Comparison of ENCODE assay signal across 18 cellular contexts in the genomic region with DNA sequence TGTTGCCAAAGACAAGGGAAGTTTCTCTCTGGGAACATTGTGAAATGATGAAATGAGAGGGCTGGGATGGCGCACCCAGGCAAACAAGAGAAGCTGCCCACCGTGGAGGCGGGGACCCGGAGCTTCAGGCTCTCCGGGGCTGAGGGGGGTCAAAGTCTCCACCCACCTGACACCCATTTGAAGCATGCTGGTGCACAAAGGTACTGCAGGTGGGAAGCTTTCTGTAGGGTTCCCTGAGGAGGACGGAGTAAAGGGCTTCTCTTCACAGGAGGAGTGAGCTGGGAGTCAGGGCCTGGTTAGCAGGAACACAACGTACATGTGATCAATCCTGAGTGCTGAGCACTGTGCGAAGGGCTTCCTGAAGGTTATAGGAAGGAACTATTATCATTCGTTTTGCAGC.
A peak's percentile ranks its signal among the peaks of the same experiment; 100 is the strongest.
DNase-seq lines count a peak whose midpoint lies in the region; ATAC-seq and TF ChIP-seq lines count a peak whose summit lies in the region.
"Had no signal": no experiment of that assay in that cellular context is flagged by ENCODE, and none has a peak within 500 bp of the region (broad histone marks: within the 10 kb centered on the region; RNA-seq: fewer than 3 reads in every experiment).

No MANE protein-coding gene starts in this region.

- TF ChIP-seq CTCF in WTC11 (IDR thresholded peaks at IDR 0.05): no peak

- H3K27ac Mint-ChIP-seq in WTC11: no peak overlapping the region
- H3K27ac Mint-ChIP-seq: HFFc6 had no signal

- no peaks in the 10 kb centered on the region for H4K20me1 ChIP-seq in BLaER1 treated with 17β-estradiol and CSF1 and Interleukin-3, amounts not matched to agents 10 nM and 100 nM

- peak overlapping the region in 4 of 11 experiments; percentile 82 to 93 (median 90); a peak in 5 of 22 replicates for H3K27ac ChIP-seq in BLaER1 treated with 17β-estradiol and CSF1 and Interleukin-3, amounts not matched to agents 10 nM and 100 nM
- H3K27ac ChIP-seq: C4-2B had no signal

- CTCF ChIA-PET in WTC11 (lab: Charles Lee): interaction anchor here (0.6 to 2.9 kb wide), 11 partner anchors 10 to 304 kb away, joined by 3 to 14 read pairs (median 3); no protein-coding TSS in a partner anchor

- no peaks in the 10 kb centered on the region for H3K9me3 Mint-ChIP-seq in WTC11

- no peaks in the 10 kb centered on the region for H3K27me3 ChIP-seq in BLaER1 treated with 17β-estradiol and CSF1 and Interleukin-3, amounts not matched to agents 10 nM and 100 nM
- H3K27me3 ChIP-seq: MG63 had no signal

- peaks cover 17 to 50% (median 48%) of the 10 kb centered on the region in 10 experiments for H3K4me1 ChIP-seq in BLaER1 treated with 17β-estradiol and CSF1 and Interleukin-3, amounts not matched to agents 10 nM and 100 nM

- no peaks in the 10 kb centered on the region for H3K9me3 ChIP-seq in BLaER1 treated with 17β-estradiol and CSF1 and Interleukin-3, amounts not matched to agents 10 nM and 100 nM (replicated peaks in 1 of 11)
- H3K9me3 ChIP-seq: MG63 had no signal

- peak; percentile 46 for ATAC-seq in WTC11
- ATAC-seq in GM18511 (IDR thresholded peaks at IDR 0.05; ENCODE audit: unreplicated experiment): no peak
- no peak for ATAC-seq in GM18861 (IDR thresholded peaks at IDR 0.05; ENCODE audit: unreplicated experiment)
- ATAC-seq: GM12878 had no signal

- DNase-seq in DMS53 (lab: John Stamatoyannopoulos, UW) (peak; percentile 48), DMS53 treated with DMSO at 0.1 percent for 48 hours (lab: John Stamatoyannopoulos, UW; ENCODE audit: unreplicated experiment) (no peak), WTC11 (ENCODE audit: low spot score) (no peak), iPS-NIHi11 (ENCODE audit: low spot score) (peak; percentile 46), 8988T (no peak)
- DNase-seq: DMS79, HFFc6, MG63, NCI-H1092 treated with DMSO at 0.1 percent for 48 hours, NCI-H1930, NCI-H446, NCI-H774, RPMI8226 had no signal

- no peak overlapping the region for H3K4me3 Mint-ChIP-seq in WTC11
- H3K4me3 Mint-ChIP-seq: HFFc6 had no signal

- no peak overlapping the region for H3K4me3 ChIP-seq in BLaER1 treated with 17β-estradiol and CSF1 and Interleukin-3, amounts not matched to agents 10 nM and 100 nM
- H3K4me3 ChIP-seq: GM12878, MG63 had no signal

- H3K9ac ChIP-seq in BLaER1 treated with 17β-estradiol and CSF1 and Interleukin-3, amounts not matched to agents 10 nM and 100 nM: peak overlapping the region in 1 of 11 experiments; percentile 84; a peak in 1 of 22 replicates

- no peaks in the 10 kb centered on the region for H3K36me3 ChIP-seq in BLaER1 treated with 17β-estradiol and CSF1 and Interleukin-3, amounts not matched to agents 10 nM and 100 nM
- H3K36me3 ChIP-seq: MG63 had no signal

- peaks cover 41% of the 10 kb centered on the region for H3K27me3 Mint-ChIP-seq in WTC11 (ENCODE audit: low read depth)

- H3K36me3 Mint-ChIP-seq in WTC11: no peaks in the 10 kb centered on the region

- POLR2A ChIA-PET in WTC11 (lab: Charles Lee): no interaction called here

- H3K4me2 ChIP-seq in BLaER1 treated with 17β-estradiol and CSF1 and Interleukin-3, amounts not matched to agents 10 nM and 100 nM: peak overlapping the region in 10 of 11 experiments; percentile 96 to 100 (median 98); a peak in 19 of 22 replicates

- peaks cover 5% of the 10 kb centered on the region for H3K4me1 Mint-ChIP-seq in WTC11

TF ChIP-seq in WTC11, 78 proteins besides CTCF, POLR2A, EP300 and RAD21:
- TF ChIP-seq JAZF1 (CRISPR knock-in tag; IDR thresholded peaks at IDR 0.05) (no peak), NR2C2 (CRISPR knock-in tag; IDR thresholded peaks at IDR 0.05) (no peak), ATF1 (CRISPR knock-in tag; IDR thresholded peaks at IDR 0.05) (no peak), FOXK1 (CRISPR knock-in tag; IDR thresholded peaks at IDR 0.05) (no peak), FOXP4 (CRISPR knock-in tag; IDR thresholded peaks at IDR 0.05) (no peak), GABPB1 (CRISPR knock-in tag; IDR thresholded peaks at IDR 0.05) (no peak), ZNF263 (CRISPR knock-in tag; IDR thresholded peaks at IDR 0.05; ENCODE audit: low read depth) (no peak), TP53 (CRISPR knock-in tag; IDR thresholded peaks at IDR 0.05) (no peak), SP1 (CRISPR knock-in tag; conservative IDR thresholded peaks at IDR 0.05) (no peak), ESRRA (CRISPR knock-in tag; IDR thresholded peaks at IDR 0.05; ENCODE audit: borderline replicate concordance) (no peak)

Comparison
In these comparisons a context has a peak if more than half of its experiments do, and no peak if none do; other contexts are left out.
1. DNase-seq: peak in DMS53 (single experiment) and iPS-NIHi11 (single experiment); none in DMS53 treated with DMSO at 0.1 percent for 48 hours (single experiment), WTC11 (single experiment) and 8988T (single experiment).